Comparison of ENCODE assay signal across 8 cellular contexts in genomic region chr1:166920561-166921475, GRCh38. TPM values are rescaled to one million over a fixed set of nuclear protein-coding genes. Genes with fewer than 3 reads are reported as not detected.
DNase-seq lines count a peak whose midpoint lies in the region; ATAC-seq and TF ChIP-seq lines count a peak whose summit lies in the region.

No MANE protein-coding gene starts in this region.

- no peaks in the 10 kb centered on the region for H3K79me2 ChIP-seq in parathyroid adenoma

- H2AFZ ChIP-seq in parathyroid adenoma: peak overlapping the region; percentile 2

- TF ChIP-seq CTCF in RWPE2 (IDR thresholded peaks at IDR 0.05; ENCODE audit: poor library complexity, severe bottlenecking) (no peak), cardiac muscle cell (IDR thresholded peaks at IDR 0.05; ENCODE audit: low read depth, low read length) (no peak), parathyroid adenoma (IDR thresholded peaks at IDR 0.05) (no peak), adrenal gland (IDR thresholded peaks at IDR 0.05) (no peak)

- intact Hi-C loops in adrenal gland (cut with DNase I): no loop called here

- 3 to 19% (median 4%) methylated on average over 13 to 113 of the region's 113 CpGs for WGBS in adrenal gland, 4 donors

- peaks cover 36% of the 10 kb centered on the region for H3K27me3 ChIP-seq in RWPE2 (ENCODE audit: insufficient read depth, poor library complexity, severe bottlenecking)
- H3K27me3 ChIP-seq in cardiac muscle cell: peaks cover 41% of the 10 kb centered on the region
- peaks cover 8% of the 10 kb centered on the region for H3K27me3 ChIP-seq in parathyroid adenoma (ENCODE audit: control insufficient read depth, insufficient read depth, low read length)
- H3K27me3 ChIP-seq in adrenal gland: peaks cover 40% of the 10 kb centered on the region

- DNase-seq in RWPE2 (ENCODE audit: low spot score): peak; percentile 40
- DNase-seq in cardiac muscle cell (ENCODE audit: low read depth in 1 of 2, low spot score in 1 of 2): peak; percentile 16 to 55
- no peak for DNase-seq in putamen (ENCODE audit: low spot score)
- DNase-seq in middle frontal gyrus (ENCODE audit: extremely low spot score, low spot score): no peak
- no peak for DNase-seq in adrenal gland

- H3K36me3 ChIP-seq in ES-I3 (ENCODE audit: insufficient read depth, low read length) (no peaks in the 10 kb centered on the region), RWPE2 (ENCODE audit: low read depth) (no peaks in the 10 kb centered on the region), cardiac muscle cell (no peaks in the 10 kb centered on the region), parathyroid adenoma (ENCODE audit: control insufficient read depth, insufficient read depth, low read length) (no peaks in the 10 kb centered on the region), adrenal gland (replicated peaks in 1 of 2) (no peaks in the 10 kb centered on the region)

- H3K9ac ChIP-seq in ES-I3 (ENCODE audit: low read depth, low read length) (peak overlapping the region; percentile 38), parathyroid adenoma (no peak overlapping the region)

- H3K4me3 ChIP-seq in RWPE2 (ENCODE audit: severe bottlenecking): no peak overlapping the region
- peak overlapping the region; percentile 21 for H3K4me3 ChIP-seq in cardiac muscle cell
- no peak overlapping the region for H3K4me3 ChIP-seq in parathyroid adenoma (ENCODE audit: low read depth, low read length)
- peak overlapping the region in 1 of 4 donors; percentile 44 for H3K4me3 ChIP-seq in adrenal gland

- TF ChIP-seq POLR2A in adrenal gland (IDR thresholded peaks at IDR 0.05): no peak

- H3K27ac ChIP-seq in RWPE2 (ENCODE audit: poor library complexity, severe bottlenecking): no peak overlapping the region
- H3K27ac ChIP-seq in cardiac muscle cell: no peak overlapping the region
- no peak overlapping the region for H3K27ac ChIP-seq in parathyroid adenoma
- H3K27ac ChIP-seq in adrenal gland: no peak overlapping the region

- H3K4me2 ChIP-seq in parathyroid adenoma (ENCODE audit: low read length): peak overlapping the region; percentile 44

- no peaks in the 10 kb centered on the region for H3K9me3 ChIP-seq in ES-I3 (ENCODE audit: control insufficient read depth, insufficient read depth, low read length)
- H3K9me3 ChIP-seq in RWPE2 (ENCODE audit: severe bottlenecking): no peaks in the 10 kb centered on the region
- H3K9me3 ChIP-seq in cardiac muscle cell (ENCODE audit: low read depth): no peaks in the 10 kb centered on the region
- no peaks in the 10 kb centered on the region for H3K9me3 ChIP-seq in parathyroid adenoma (ENCODE audit: control insufficient read depth, low read length)
- no peaks in the 10 kb centered on the region for H3K9me3 ChIP-seq in adrenal gland (replicated peaks in 1 of 3)

- no peak for ATAC-seq in RWPE2 (ENCODE audit: low read depth)
- ATAC-seq in GM18519 (IDR thresholded peaks at IDR 0.05; ENCODE audit: low FRiP score, unreplicated experiment): no peak

- H3K4me1 ChIP-seq in ES-I3 (ENCODE audit: insufficient read depth, low read length): peaks cover 16% of the 10 kb centered on the region; the same call in 1 of the 2 replicates
- no peaks in the 10 kb centered on the region for H3K4me1 ChIP-seq in RWPE2 (ENCODE audit: insufficient read depth, poor library complexity, severe bottlenecking)
- peaks cover 12% of the 10 kb centered on the region for H3K4me1 ChIP-seq in cardiac muscle cell (ENCODE audit: low read depth)
- H3K4me1 ChIP-seq in parathyroid adenoma: no peaks in the 10 kb centered on the region
- peaks cover 4 to 8% of the 10 kb centered on the region in 2 donors for H3K4me1 ChIP-seq in adrenal gland (replicated peaks in 1 of 2)

RNA-seq across cellular contexts. Expression of gene TADA1, which starts 44.8 kb away (rescaled TPM):
- total RNA-seq in cardiac muscle cell (11.6 and 18.3 TPM in 2 replicates), adrenal gland (10 to 100 TPM in 7 of 8 donors, 1 to 10 TPM in 1; 9.8 to 22.3 (median 13.1) TPM)
- polyA plus RNA-seq in cardiac muscle cell (15.9 and 32.3 TPM in 2 replicates), adrenal gland (10 to 100 TPM in 1 of 3 donors, 1 to 10 TPM in 2; 5.8 to 23.1 (median 6.2) TPM)

RNA-seq across cellular contexts. Expression of gene ILDR2, which starts 54.5 kb away (rescaled TPM):
- total RNA-seq in cardiac muscle cell (10.6 and 12.3 TPM in 2 replicates), adrenal gland (1 to 10 TPM in 1 of 8 donors, under 1 TPM in 5, not detected in 2; 0.07 to 1.1 (median 0.42) TPM)
- polyA plus RNA-seq in cardiac muscle cell (3.3 and 5.0 TPM in 2 replicates), adrenal gland (under 1 TPM; 0.07 to 0.24 (median 0.08) TPM)

Comparison
In these comparisons a context has a peak if more than half of its experiments do, and no peak if none do; other contexts are left out.
1. DNase-seq: peak in RWPE2 (single experiment) and cardiac muscle cell (2 of 2); none in putamen (single experiment), middle frontal gyrus (single experiment) and adrenal gland (0 of 7).